ENCODE assay signal across 10 cellular contexts in genomic region chr21:38679531-38679930, GRCh38.
DNase-seq lines count a peak whose midpoint lies in the region; ATAC-seq, FAIRE-seq and TF ChIP-seq lines count a peak whose summit lies in the region.
"Had no signal": no experiment of that assay in that cellular context is flagged by ENCODE, and none has a peak within 500 bp of the region (broad histone marks: within the 10 kb centered on the region; RNA-seq: fewer than 3 reads in every experiment).

No MANE protein-coding gene starts in this region.

- DNase-seq in GM18507 (ENCODE audit: extremely low spot score, insufficient read length, low read depth) (peak; percentile 7), GM12878 (ENCODE audit: low read depth, low spot score) (peak; percentile 9), pulmonary artery endothelial cell (ENCODE audit: low read depth, low spot score) (peak; percentile 59), pons (ENCODE audit: low spot score) (no peak), UCSD-AML1 (lab: John Stamatoyannopoulos, UW; ENCODE audit: unreplicated experiment) (no peak)
- no peak for DNase-seq in NK-92 treated with Interleukin-12 subunit alpha and Interleukin-12 subunit beta, amount 100 ng/mL, for 24 hours (lab: John Stamatoyannopoulos, UW)
- DNase-seq: NCI-H1048 had no signal

- no peak overlapping the region for H3K27ac ChIP-seq in GM12878 (ENCODE audit: control insufficient read depth, insufficient read depth)

- in situ Hi-C loops in GM12878 (cut with MboI), result no loop called here

- TF ChIP-seq RAD21 in GM12878 (IDR thresholded peaks at IDR 0.05; ENCODE audit: insufficient read depth, low read depth, low read length), result no peak

- H3K9ac ChIP-seq in GM12878 (ENCODE audit: control insufficient read depth, insufficient read depth, low read length), result no peak overlapping the region

- H3K27me3 ChIP-seq in GM12878 (replicated peaks in 1 of 2; ENCODE audit: control insufficient read depth in 2 of 2, insufficient read depth in 2 of 2, low read length in 1 of 2), result no peaks in the 10 kb centered on the region

- intact Hi-C loops in GM12878 (cut with micrococcal nuclease; ENCODE audit: unreplicated experiment), result no loop called here

- SMC1A ChIA-PET in GM12878 (lab: Charles Lee; ENCODE audit: uncharacterized antibody, unreplicated experiment), result no interaction called here

- POLR2A ChIA-PET in GM12878 (lab: Charles Lee), result no interaction called here

- TF ChIP-seq EP300 in GM12878 (IDR thresholded peaks at IDR 0.05; ENCODE audit: borderline replicate concordance in 1 of 2, control insufficient read depth in 1 of 2, low read depth in 2 of 2, low read length in 2 of 2), result no peak

- no peaks in the 10 kb centered on the region for H4K20me1 ChIP-seq in GM12878 (ENCODE audit: control insufficient read depth, insufficient read depth)

- no peaks in the 10 kb centered on the region; the same call in 2 of the 3 replicates for H3K9me3 ChIP-seq in GM12878 (replicated peaks; ENCODE audit: control insufficient read depth, insufficient read depth, low read length)

- H2AFZ ChIP-seq in GM12878 (ENCODE audit: control insufficient read depth, low read depth, low read length), result no peak overlapping the region

- no peaks in the 10 kb centered on the region for H3K79me2 ChIP-seq in GM12878 (ENCODE audit: control insufficient read depth, insufficient read depth, low read length)

- peaks cover 3% of the 10 kb centered on the region; the same call in 1 of the 2 replicates for H3K4me1 ChIP-seq in GM12878 (ENCODE audit: control insufficient read depth, insufficient read depth, low read length)

- peak overlapping the region; percentile 20; the same call in 1 of the 2 replicates for H3K4me2 ChIP-seq in GM12878 (ENCODE audit: control insufficient read depth, insufficient read depth)

- RAD21 ChIA-PET in GM12878 (lab: Charles Lee; ENCODE audit: unreplicated experiment), result no interaction called here

- no peak overlapping the region for H3K4me3 ChIP-seq in GM12878

- FAIRE-seq in GM18507 (lab: Jason Lieb, UNC) (peak; percentile 39), GM12878 (lab: Jason Lieb, UNC) (peak; percentile 7)
- FAIRE-seq: GM12892 had no signal

- ATAC-seq in HG03565 (IDR thresholded peaks at IDR 0.05; ENCODE audit: unreplicated experiment), result peak; percentile 87
- peak; percentile 61 for ATAC-seq in GM12878
- ATAC-seq in HG03159 (IDR thresholded peaks at IDR 0.05; ENCODE audit: unreplicated experiment), result no peak

- no peaks in the 10 kb centered on the region for H3K36me3 ChIP-seq in GM12878 (ENCODE audit: control insufficient read depth in 2 of 2, insufficient read depth in 2 of 2, low read length in 1 of 2)

- no peak for TF ChIP-seq CTCF in GM12878 (IDR thresholded peaks at IDR 0.05 in 2 of 3, conservative IDR thresholded peaks at IDR 0.05 in 1 of 3; ENCODE audit: control insufficient read depth in 2 of 3, extremely low read depth in 1 of 3, insufficient read depth in 1 of 3, low read depth in 3 of 3, low read length in 3 of 3)

- TF ChIP-seq POLR2A in GM12878 (IDR thresholded peaks at IDR 0.05; ENCODE audit: low read depth, low read length), result no peak

- CTCF ChIA-PET in GM12878 (lab: Yijun Ruan, JAX), result interaction anchor here (1.1 kb wide), 1 partner anchor 11 kb away, joined by 3 read pairs; no protein-coding TSS in a partner anchor

- no TSS peak for BruUV-seq in GM12878 (replicated peaks; lab: Mats Ljungman, UMichigan)

- WGBS in GM12878 (ENCODE audit: insufficient coverage, insufficient replicate concordance, low lambda C conversion rate, missing lambda C conversion rate), result 33% methylated on average over 4 of the region's 4 CpGs

TF ChIP-seq in GM12878, 131 proteins besides CTCF, POLR2A, EP300 and RAD21:
- TF ChIP-seq BCL11A (IDR thresholded peaks at IDR 0.05; ENCODE audit: low read depth, low read length) (peak; percentile 35; the same call in 1 of the 2 replicates), MEF2B (IDR thresholded peaks at IDR 0.05; ENCODE audit: partially characterized antibody, poor library complexity, severe bottlenecking) (peak; percentile 71), MYB (IDR thresholded peaks at IDR 0.05; ENCODE audit: borderline replicate concordance, low read depth, low read length) (no peak), SKIL (IDR thresholded peaks at IDR 0.05; ENCODE audit: low read depth, poor library complexity, severe bottlenecking) (no peak), PAX8 (IDR thresholded peaks at IDR 0.05) (no peak), MEF2A (IDR thresholded peaks at IDR 0.05; ENCODE audit: insufficient read depth, low read depth, low read length) (peak; percentile 87), ASH2L (IDR thresholded peaks at IDR 0.05; ENCODE audit: borderline replicate concordance, low read depth) (no peak), ATF2 (IDR thresholded peaks at IDR 0.05; ENCODE audit: low read length) (peak; percentile 29; the same call in 1 of the 2 replicates), MTA2 (IDR thresholded peaks at IDR 0.05; ENCODE audit: low read depth) (no peak), POU2F2 (IDR thresholded peaks at IDR 0.05; ENCODE audit: borderline replicate concordance, low read depth, low read length) (no peak), ATF7 (IDR thresholded peaks at IDR 0.05; ENCODE audit: low read depth) (peak; percentile 33; the same call in 1 of the 2 replicates), CBFB (IDR thresholded peaks at IDR 0.05; ENCODE audit: low read depth) (peak; percentile 49; the same call in 1 of the 2 replicates), ZBED1 (IDR thresholded peaks at IDR 0.05; ENCODE audit: borderline replicate concordance) (no peak), RFX5 (IDR thresholded peaks at IDR 0.05; ENCODE audit: low read depth, low read length) (no peak), RUNX3 (IDR thresholded peaks at IDR 0.05; ENCODE audit: low read length) (peak; percentile 89), NFYA (IDR thresholded peaks at IDR 0.05; ENCODE audit: borderline replicate concordance, low read depth, low read length) (no peak), JUNB (IDR thresholded peaks at IDR 0.05) (0 out of 2 replicates have a peak, but pooled peaks have one; percentile 9)
- TF ChIP-seq, protein P1, sequence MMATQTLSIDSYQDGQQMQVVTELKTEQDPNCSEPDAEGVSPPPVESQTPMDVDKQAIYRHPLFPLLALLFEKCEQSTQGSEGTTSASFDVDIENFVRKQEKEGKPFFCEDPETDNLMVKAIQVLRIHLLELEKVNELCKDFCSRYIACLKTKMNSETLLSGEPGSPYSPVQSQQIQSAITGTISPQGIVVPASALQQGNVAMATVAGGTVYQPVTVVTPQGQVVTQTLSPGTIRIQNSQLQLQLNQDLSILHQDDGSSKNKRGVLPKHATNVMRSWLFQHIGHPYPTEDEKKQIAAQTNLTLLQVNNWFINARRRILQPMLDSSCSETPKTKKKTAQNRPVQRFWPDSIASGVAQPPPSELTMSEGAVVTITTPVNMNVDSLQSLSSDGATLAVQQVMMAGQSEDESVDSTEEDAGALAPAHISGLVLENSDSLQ (IDR thresholded peaks at IDR 0.05), result peak; percentile 54

Comparison
In these comparisons a context has a peak if more than half of its experiments do, and no peak if none do; other contexts are left out.
1. DNase-seq: peak in GM18507 (single experiment), GM12878 (single experiment) and pulmonary artery endothelial cell (single experiment); none in pons (single experiment), NK-92 treated with Interleukin-12 subunit alpha and Interleukin-12 subunit beta, amount 100 ng/mL, for 24 hours (single experiment) and UCSD-AML1 (single experiment).